5 cellular contexts compared by ENCODE assay signal in the genomic region with DNA sequence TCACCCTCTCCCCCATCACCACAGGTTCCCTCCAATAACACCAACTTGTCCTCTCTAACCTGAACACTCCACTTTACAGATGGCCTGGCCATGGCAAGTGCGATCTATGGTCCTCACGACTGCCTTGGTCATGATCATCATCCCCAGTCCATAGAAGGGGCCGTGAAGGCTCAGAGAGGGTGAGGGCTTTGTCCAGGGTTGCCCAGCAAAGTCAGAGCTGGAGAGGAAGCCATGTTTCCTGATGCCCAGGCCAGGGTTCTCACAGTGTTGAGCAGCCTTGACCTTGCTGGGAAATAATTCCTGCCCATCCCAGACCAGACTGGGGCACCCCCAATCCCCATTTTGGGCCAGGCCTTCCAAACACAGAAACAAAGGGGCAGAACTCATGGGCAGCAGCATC. TPM values are rescaled to one million over a fixed set of nuclear protein-coding genes. Genes with fewer than 3 reads are reported as not detected.
"Had no signal": no experiment of that assay in that cellular context is flagged by ENCODE, and none has a peak within 500 bp of the region (broad histone marks: within the 10 kb centered on the region; RNA-seq: fewer than 3 reads in every experiment).

No MANE protein-coding gene starts in this region.

- H3K4me1 Mint-ChIP-seq: IgD-negative memory B cell had no signal

- ATAC-seq: GM23338 had no signal

- H3K27ac Mint-ChIP-seq: GM23338, H9, IgD-negative memory B cell had no signal

- H3K9me3 Mint-ChIP-seq: GM23338 had no signal

- H3K4me3 ChIP-seq: GM23338 had no signal

- H3K4me3 Mint-ChIP-seq: GM23338, H9 had no signal

- DNase-seq: H9, HCEC 1CT, KBM-7 had no signal

- H3K4me2 ChIP-seq: GM23338 had no signal

- H3K36me3 Mint-ChIP-seq: IgD-negative memory B cell had no signal

RNA-seq across cellular contexts. Expression of gene PPP2R2C, which starts 59.7 kb away (rescaled TPM):
- polyA plus RNA-seq: IgD-negative memory B cell had no signal
